Comparison of ENCODE assay signal across 8 cellular contexts in genomic region chr21:35046880-35047229, GRCh38. TPM values are rescaled to one million over a fixed set of nuclear protein-coding genes. Genes with fewer than 3 reads are reported as not detected.
DNase-seq lines count a peak whose midpoint lies in the region; ATAC-seq and TF ChIP-seq lines count a peak whose summit lies in the region.

No MANE protein-coding gene starts in this region.

- TF ChIP-seq CTCF in esophagus muscularis mucosa (IDR thresholded peaks at IDR 0.05) (no peak), gastrocnemius medialis (IDR thresholded peaks at IDR 0.05 in 4 of 5, conservative IDR thresholded peaks at IDR 0.05 in 1 of 5) (no peak), uterus (IDR thresholded peaks at IDR 0.05) (no peak)

- no peak for TF ChIP-seq EP300 in esophagus muscularis mucosa (IDR thresholded peaks at IDR 0.05)

- peak overlapping the region in 1 of 4 donors; percentile 30 for H3K27ac ChIP-seq in esophagus muscularis mucosa (replicated peaks in 1 of 4)
- peak overlapping the region; percentile 77 to 86 (median 84) for H3K27ac ChIP-seq in gastrocnemius medialis
- no peak overlapping the region for H3K27ac ChIP-seq in uterus

- DNase-seq in esophagus muscularis mucosa (ENCODE audit: extremely low spot score) = no peak
- DNase-seq in gastrocnemius medialis = peak; percentile 14 to 25
- DNase-seq in uterus = no peak
- no peak for DNase-seq in RPMI8226
- no peak for DNase-seq in NCI-H2196 treated with DMSO at 0.1 percent for 48 hours (lab: John Stamatoyannopoulos, UW; ENCODE audit: unreplicated experiment)
- no peak for DNase-seq in activated CD4-positive, alpha-beta T cell treated with anti-CD3 and anti-CD28 coated beads, Interleukin-2, amount 50 U/mL, for 48 hours

- H3K4me1 ChIP-seq in esophagus muscularis mucosa = peaks cover 8 to 24% (median 17%) of the 10 kb centered on the region in 4 donors
- peaks cover 41 to 48% of the 10 kb centered on the region in 2 donors for H3K4me1 ChIP-seq in gastrocnemius medialis
- no peaks in the 10 kb centered on the region for H3K4me1 ChIP-seq in uterus

- H3K4me3 ChIP-seq in GM08714 (ENCODE audit: low read length) (peak overlapping the region; percentile 42; the same call in 1 of the 2 replicates), esophagus muscularis mucosa (peak overlapping the region; percentile 5 to 41 (median 26)), gastrocnemius medialis (peak overlapping the region; percentile 46 to 59 (median 56)), uterus (no peak overlapping the region)

- ATAC-seq in SK-N-SH treated with all-trans-retinoic acid at 6 μM for 48 hours (peak; percentile 56), gastrocnemius medialis (no peak)

- 39% methylated on average over 8 of the region's 8 CpGs for WGBS in esophagus muscularis mucosa

- H3K36me3 ChIP-seq in esophagus muscularis mucosa (no peaks in the 10 kb centered on the region), gastrocnemius medialis (no peaks in the 10 kb centered on the region), uterus (no peaks in the 10 kb centered on the region)

- no peaks in the 10 kb centered on the region for H3K9me3 ChIP-seq in esophagus muscularis mucosa
- no peaks in the 10 kb centered on the region for H3K9me3 ChIP-seq in gastrocnemius medialis
- no peaks in the 10 kb centered on the region for H3K9me3 ChIP-seq in uterus

- TF ChIP-seq POLR2A in esophagus muscularis mucosa (IDR thresholded peaks at IDR 0.05; ENCODE audit: low read depth) (no peak), gastrocnemius medialis (IDR thresholded peaks at IDR 0.05) (no peak), uterus (IDR thresholded peaks at IDR 0.05) (no peak)

- peaks cover 0 to 16% (median 3%) of the 10 kb centered on the region in 4 donors for H3K27me3 ChIP-seq in esophagus muscularis mucosa
- H3K27me3 ChIP-seq in gastrocnemius medialis = no peaks in the 10 kb centered on the region
- no peaks in the 10 kb centered on the region for H3K27me3 ChIP-seq in uterus

- in situ Hi-C loops in gastrocnemius medialis (cut with MboI; ENCODE audit: low sequenced_read_pairs in 4 of 4) = loop anchor here in 3 of 4 donors (10.0 to 25.0 kb wide), 3 partner anchors 260 to 358 kb away; no protein-coding TSS in a partner anchor

- intact Hi-C loops in esophagus muscularis mucosa (cut with DNase I) (no loop called here), gastrocnemius medialis (cut with DNase I; ENCODE audit: low total_unique reads) (loop anchor here (1.0 to 5.0 kb wide), 3 partner anchors 250 to 355 kb away; no protein-coding TSS in a partner anchor), uterus (cut with DNase I; ENCODE audit: low total_unique reads) (no loop called here)

TF ChIP-seq in SK-N-SH treated with all-trans-retinoic acid at 6 μM for 48 hours, 23 proteins besides CTCF, POLR2A, EP300 and RAD21:
- TF ChIP-seq CSDC2 (CRISPR knock-in tag; IDR thresholded peaks at IDR 0.05) (no peak), GLIS3 (CRISPR knock-in tag; IDR thresholded peaks at IDR 0.05) (no peak), RARB (CRISPR knock-in tag; IDR thresholded peaks at IDR 0.05) (no peak), CSRNP3 (CRISPR knock-in tag; IDR thresholded peaks at IDR 0.05) (no peak), ZNF565 (CRISPR knock-in tag; conservative IDR thresholded peaks at IDR 0.05; ENCODE audit: low read depth) (no peak), ZNF8 (CRISPR knock-in tag; IDR thresholded peaks at IDR 0.05) (no peak), ZFP3 (CRISPR knock-in tag; IDR thresholded peaks at IDR 0.05) (no peak), POU6F1 (CRISPR knock-in tag; IDR thresholded peaks at IDR 0.05; ENCODE audit: borderline replicate concordance, low read depth) (no peak), TOX (CRISPR knock-in tag; IDR thresholded peaks at IDR 0.05; ENCODE audit: borderline replicate concordance) (no peak), BACH2 (CRISPR knock-in tag; IDR thresholded peaks at IDR 0.05; ENCODE audit: borderline replicate concordance) (no peak), ARNTL (CRISPR knock-in tag; IDR thresholded peaks at IDR 0.05; ENCODE audit: borderline replicate concordance, low read depth) (no peak), ISL1 (CRISPR knock-in tag; IDR thresholded peaks at IDR 0.05) (no peak), PPARA (CRISPR knock-in tag; IDR thresholded peaks at IDR 0.05; ENCODE audit: borderline replicate concordance) (no peak), ESRRG (CRISPR knock-in tag; IDR thresholded peaks at IDR 0.05) (no peak)
- TF ChIP-seq, protein P1, sequence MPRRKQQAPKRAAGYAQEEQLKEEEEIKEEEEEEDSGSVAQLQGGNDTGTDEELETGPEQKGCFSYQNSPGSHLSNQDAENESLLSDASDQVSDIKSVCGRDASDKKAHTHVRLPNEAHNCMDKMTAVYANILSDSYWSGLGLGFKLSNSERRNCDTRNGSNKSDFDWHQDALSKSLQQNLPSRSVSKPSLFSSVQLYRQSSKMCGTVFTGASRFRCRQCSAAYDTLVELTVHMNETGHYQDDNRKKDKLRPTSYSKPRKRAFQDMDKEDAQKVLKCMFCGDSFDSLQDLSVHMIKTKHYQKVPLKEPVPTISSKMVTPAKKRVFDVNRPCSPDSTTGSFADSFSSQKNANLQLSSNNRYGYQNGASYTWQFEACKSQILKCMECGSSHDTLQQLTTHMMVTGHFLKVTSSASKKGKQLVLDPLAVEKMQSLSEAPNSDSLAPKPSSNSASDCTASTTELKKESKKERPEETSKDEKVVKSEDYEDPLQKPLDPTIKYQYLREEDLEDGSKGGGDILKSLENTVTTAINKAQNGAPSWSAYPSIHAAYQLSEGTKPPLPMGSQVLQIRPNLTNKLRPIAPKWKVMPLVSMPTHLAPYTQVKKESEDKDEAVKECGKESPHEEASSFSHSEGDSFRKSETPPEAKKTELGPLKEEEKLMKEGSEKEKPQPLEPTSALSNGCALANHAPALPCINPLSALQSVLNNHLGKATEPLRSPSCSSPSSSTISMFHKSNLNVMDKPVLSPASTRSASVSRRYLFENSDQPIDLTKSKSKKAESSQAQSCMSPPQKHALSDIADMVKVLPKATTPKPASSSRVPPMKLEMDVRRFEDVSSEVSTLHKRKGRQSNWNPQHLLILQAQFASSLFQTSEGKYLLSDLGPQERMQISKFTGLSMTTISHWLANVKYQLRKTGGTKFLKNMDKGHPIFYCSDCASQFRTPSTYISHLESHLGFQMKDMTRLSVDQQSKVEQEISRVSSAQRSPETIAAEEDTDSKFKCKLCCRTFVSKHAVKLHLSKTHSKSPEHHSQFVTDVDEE (CRISPR knock-in tag; IDR thresholded peaks at IDR 0.05) = no peak

RNA-seq across cellular contexts. Expression of gene RUNX1, which starts 2.2 kb away (rescaled TPM):
- total RNA-seq in esophagus muscularis mucosa = 10 to 100 TPM in 1 of 4 donors, 1 to 10 TPM in 3; 3.7 to 10.9 (median 5.6) TPM
- 10 to 100 TPM in 2 of 4 donors, 1 to 10 TPM in 2; 8.0 to 20.9 (median 10.6) TPM for total RNA-seq in gastrocnemius medialis
- 10 to 100 TPM in 1 of 4 donors, 1 to 10 TPM in 2, under 1 TPM in 1; under 0.01 to 13.2 (median 8.7) TPM for total RNA-seq in uterus

Comparison
In these comparisons a context has a peak if more than half of its experiments do, and no peak if none do; other contexts are left out.
1. H3K4me3 ChIP-seq: peak in GM08714 (single experiment), esophagus muscularis mucosa (4 of 4) and gastrocnemius medialis (4 of 4); none in uterus (0 of 2).
2. DNase-seq: peak in gastrocnemius medialis (2 of 2); none in esophagus muscularis mucosa (single experiment), uterus (0 of 2), RPMI8226 (single experiment), NCI-H2196 treated with DMSO at 0.1 percent for 48 hours (single experiment) and activated CD4-positive, alpha-beta T cell treated with anti-CD3 and anti-CD28 coated beads, Interleukin-2, amount 50 U/mL, for 48 hours (0 of 2).
3. H3K27ac ChIP-seq: peak in gastrocnemius medialis (4 of 4); none in uterus (0 of 2).